Comparison of ENCODE assay signal across 25 cellular contexts in genomic region chr17:29648005-29648404, GRCh38. TPM values are rescaled to one million over a fixed set of nuclear protein-coding genes. Genes with fewer than 3 reads are reported as not detected.
A peak's percentile ranks its signal among the peaks of the same experiment; 100 is the strongest.
DNase-seq lines count a peak whose midpoint lies in the region; ATAC-seq, FAIRE-seq and TF ChIP-seq lines count a peak whose summit lies in the region.
"Had no signal": no experiment of that assay in that cellular context is flagged by ENCODE, and none has a peak within 500 bp of the region (broad histone marks: within the 10 kb centered on the region; RNA-seq: fewer than 3 reads in every experiment).

No MANE protein-coding gene starts in this region.

- no peak for TF ChIP-seq POLR2A in gastroesophageal sphincter (IDR thresholded peaks at IDR 0.05)

- H3K27me3 ChIP-seq in gastroesophageal sphincter (no peaks in the 10 kb centered on the region), subcutaneous abdominal adipose tissue (ENCODE audit: control insufficient read depth in 5 of 5, insufficient read depth in 4 of 5, low read length in 5 of 5) (no peaks in the 10 kb centered on the region), pancreas (no peaks in the 10 kb centered on the region)
- H3K27me3 ChIP-seq: BLaER1, Peyer's patch had no signal

- WGBS in gastroesophageal sphincter (ENCODE audit: low coverage in 1 of 2), 2 donors, result 76% methylated on average over 5 of the region's 5 CpGs; no CpG with 5 or more reads in 1 of the 2 donors
- 93 to 94% methylated on average over 5 of the region's 5 CpGs for WGBS in pancreas, 2 donors

- H3K36me3 ChIP-seq in gastroesophageal sphincter (peaks cover 0 to 52% of the 10 kb centered on the region in 2 donors), subcutaneous abdominal adipose tissue (ENCODE audit: control insufficient read depth in 5 of 5, insufficient read depth in 5 of 5, low read length in 5 of 5) (peaks cover 6 to 24% (median 13%) of the 10 kb centered on the region in 5 donors), pancreas (no peaks in the 10 kb centered on the region)

- CTCF ChIA-PET in activated naive CD4-positive, alpha-beta T cell treated with anti-CD3 and anti-CD28 coated beads for 36 hours (lab: Charles Lee), result interaction anchor here (0.6 to 3.1 kb wide), 3 partner anchors 9 to 131 kb away, joined by 3 to 12 read pairs (median 3); no protein-coding TSS in a partner anchor

- TF ChIP-seq CTCF in gastroesophageal sphincter (IDR thresholded peaks at IDR 0.05) (no peak), pancreas (IDR thresholded peaks at IDR 0.05) (no peak)

- H3K36me3 Mint-ChIP-seq in activated naive CD4-positive, alpha-beta T cell treated with anti-CD3 and anti-CD28 coated beads for 36 hours (ENCODE audit: low read depth), result peaks cover 15% of the 10 kb centered on the region
- H3K36me3 Mint-ChIP-seq in IgD-negative memory B cell, result no peaks in the 10 kb centered on the region

- H3K4me3 ChIP-seq in gastroesophageal sphincter (no peak overlapping the region), subcutaneous abdominal adipose tissue (ENCODE audit: low read depth in 1 of 5, low read length in 5 of 5) (no peak overlapping the region), pancreas (no peak overlapping the region)
- H3K4me3 ChIP-seq: A549, BLaER1, Peyer's patch had no signal

- H3K4me3 Mint-ChIP-seq in activated naive CD4-positive, alpha-beta T cell treated with anti-CD3 and anti-CD28 coated beads for 36 hours, result no peak overlapping the region
- no peak overlapping the region for H3K4me3 Mint-ChIP-seq in IgD-negative memory B cell
- H3K4me3 Mint-ChIP-seq: CD8-positive, alpha-beta T cell; HFFc6 had no signal

- peaks cover 15 to 40% (median 19%) of the 10 kb centered on the region in 3 donors for H3K4me1 ChIP-seq in gastroesophageal sphincter
- H3K4me1 ChIP-seq in subcutaneous abdominal adipose tissue (ENCODE audit: control insufficient read depth in 5 of 5, insufficient read depth in 5 of 5, low read length in 5 of 5), result peaks cover 5 to 43% (median 33%) of the 10 kb centered on the region in 5 donors
- no peaks in the 10 kb centered on the region for H3K4me1 ChIP-seq in pancreas

- H3K27ac Mint-ChIP-seq in activated naive CD4-positive, alpha-beta T cell treated with anti-CD3 and anti-CD28 coated beads for 36 hours, result peak overlapping the region; percentile 38
- H3K27ac Mint-ChIP-seq in IgD-negative memory B cell, result peak overlapping the region; percentile 47 to 78 (median 59)
- H3K27ac Mint-ChIP-seq: CD8-positive, alpha-beta T cell; HFFc6 had no signal

- no peak for FAIRE-seq in pancreas (lab: Jason Lieb, UNC)
- FAIRE-seq: A549, GM12891, GM18507, HepG2 had no signal

- peak overlapping the region in 3 of 4 donors; percentile 8 to 83 (median 29) for H3K27ac ChIP-seq in gastroesophageal sphincter
- H3K27ac ChIP-seq in subcutaneous abdominal adipose tissue (ENCODE audit: low read depth, low read length), result peak overlapping the region; percentile 93
- no peak overlapping the region for H3K27ac ChIP-seq in pancreas
- H3K27ac ChIP-seq: A549, BLaER1, Peyer's patch had no signal

- TF ChIP-seq EP300 in gastroesophageal sphincter (IDR thresholded peaks at IDR 0.05), result no peak

- H3K27me3 Mint-ChIP-seq in activated naive CD4-positive, alpha-beta T cell treated with anti-CD3 and anti-CD28 coated beads for 36 hours (ENCODE audit: low read depth), result no peaks in the 10 kb centered on the region
- H3K27me3 Mint-ChIP-seq in IgD-negative memory B cell, result no peaks in the 10 kb centered on the region

- intact Hi-C loops in activated naive CD4-positive, alpha-beta T cell treated with anti-CD3 and anti-CD28 coated beads for 36 hours (cut with micrococcal nuclease), result no loop called here
- intact Hi-C loops in pancreas (cut with DNase I), result loop anchor here in 1 of 3 donors (10.0 kb wide), 1 partner anchor 127 kb away; no protein-coding TSS in a partner anchor

- ATAC-seq in gastroesophageal sphincter (no peak), pancreas (no peak), GM21367 (IDR thresholded peaks at IDR 0.05; ENCODE audit: unreplicated experiment) (no peak)
- ATAC-seq: A549; CD8-positive, alpha-beta T cell; HepG2 had no signal

- H3K9me3 Mint-ChIP-seq in activated naive CD4-positive, alpha-beta T cell treated with anti-CD3 and anti-CD28 coated beads for 36 hours, result no peaks in the 10 kb centered on the region
- H3K9me3 Mint-ChIP-seq in IgD-negative memory B cell, result no peaks in the 10 kb centered on the region
- H3K9me3 Mint-ChIP-seq: CD8-positive, alpha-beta T cell; HFFc6 had no signal

- DNase-seq in activated naive CD4-positive, alpha-beta T cell treated with anti-CD3 and anti-CD28 coated beads for 36 hours, result no peak
- no peak for DNase-seq in activated naive CD4-positive, alpha-beta T cell treated with anti-CD3 and anti-CD28 coated beads, Interleukin-2, amount 50 U/mL, for 16 hours
- no peak for DNase-seq in pancreas
- DNase-seq: Calu3; CD8-positive, alpha-beta T cell; EL; HFFc6; KG1; NCI-H1105 treated with DMSO at 0.1 percent for 48 hours; NCI-H1694; NCI-H2081 treated with DMSO at 0.1 percent for 48 hours; NCI-H510A; NCI-H748 treated with DMSO at 0.1 percent for 48 hours; NK-92 treated with Interleukin-12 subunit alpha and Interleukin-12 subunit beta, amount 100 ng/mL, for 24 hours; Peyer's patch; SHP77 had no signal

- H3K9me3 ChIP-seq in gastroesophageal sphincter, result no peaks in the 10 kb centered on the region
- H3K9me3 ChIP-seq in subcutaneous abdominal adipose tissue (ENCODE audit: control insufficient read depth in 5 of 5, low read length in 5 of 5), result no peaks in the 10 kb centered on the region
- no peaks in the 10 kb centered on the region for H3K9me3 ChIP-seq in pancreas
- H3K9me3 ChIP-seq: A549, BLaER1, Peyer's patch had no signal

- peaks cover 17% of the 10 kb centered on the region for H3K4me1 Mint-ChIP-seq in activated naive CD4-positive, alpha-beta T cell treated with anti-CD3 and anti-CD28 coated beads for 36 hours (ENCODE audit: low read depth)
- peaks cover 0 to under 1% (median 0%) of the 10 kb centered on the region in 3 donors for H3K4me1 Mint-ChIP-seq in IgD-negative memory B cell

- H3K9ac ChIP-seq in subcutaneous abdominal adipose tissue (ENCODE audit: low read length in 5 of 5), result no peak overlapping the region
- H3K9ac ChIP-seq: BLaER1 had no signal

RNA-seq across cellular contexts. Expression of gene CORO6, which starts 25.3 kb away (rescaled TPM):
- 10 to 100 TPM; 24.8 to 27.3 TPM for total RNA-seq in activated naive CD4-positive, alpha-beta T cell treated with anti-CD3 and anti-CD28 coated beads for 36 hours
- polyA plus RNA-seq in IgD-negative memory B cell (not detected), pancreas (1 to 10 TPM; 3.7 to 4.4 TPM)
- total RNA-seq in gastroesophageal sphincter (100 to 1,000 TPM in 1 of 4 donors, 10 to 100 TPM in 3; 18.1 to 138 (median 39.4) TPM), pancreas (1 to 10 TPM in 1 of 6 donors, under 1 TPM in 5; 0.20 to 1.9 (median 0.53) TPM)

RNA-seq across cellular contexts. Expression of gene ANKRD13B, which starts 55.1 kb away (rescaled TPM):
- total RNA-seq in activated naive CD4-positive, alpha-beta T cell treated with anti-CD3 and anti-CD28 coated beads for 36 hours, result 10 to 100 TPM; 14.1 to 14.6 TPM
- polyA plus RNA-seq in IgD-negative memory B cell (not detected), pancreas (1 to 10 TPM; 5.0 to 5.8 TPM)
- total RNA-seq in gastroesophageal sphincter (10 to 100 TPM in 2 of 4 donors, 1 to 10 TPM in 2; 4.4 to 22.8 (median 10.0) TPM), pancreas (1 to 10 TPM; 1.0 to 5.8 (median 2.8) TPM)

RNA-seq across cellular contexts. Expression of gene GIT1, which starts 58.6 kb away (rescaled TPM):
- 10 to 100 TPM; 35.5 to 37.5 TPM for total RNA-seq in activated naive CD4-positive, alpha-beta T cell treated with anti-CD3 and anti-CD28 coated beads for 36 hours
- polyA plus RNA-seq in IgD-negative memory B cell (8.6 TPM), pancreas (10 to 100 TPM; 26.4 to 27.6 TPM)
- total RNA-seq in gastroesophageal sphincter (10 to 100 TPM; 30.4 to 47.8 (median 35.8) TPM), pancreas (10 to 100 TPM; 15.1 to 24.1 (median 18.0) TPM)

Comparison
In these comparisons a context has a peak if more than half of its experiments do, and no peak if none do; other contexts are left out.
1. H3K27ac ChIP-seq: peak in gastroesophageal sphincter (3 of 4) and subcutaneous abdominal adipose tissue (single experiment); none in pancreas (0 of 4).
2. RNA of gene CORO6, which starts 25.3 kb away (total RNA-seq): 18.1 to 138 TPM in gastroesophageal sphincter and 24.8 to 27.3 TPM in activated naive CD4-positive, alpha-beta T cell treated with anti-CD3 and anti-CD28 coated beads for 36 hours; 0.20 to 1.9 TPM in pancreas; every median in the first group is over 4 times any median in the second.